In the genomic region with DNA sequence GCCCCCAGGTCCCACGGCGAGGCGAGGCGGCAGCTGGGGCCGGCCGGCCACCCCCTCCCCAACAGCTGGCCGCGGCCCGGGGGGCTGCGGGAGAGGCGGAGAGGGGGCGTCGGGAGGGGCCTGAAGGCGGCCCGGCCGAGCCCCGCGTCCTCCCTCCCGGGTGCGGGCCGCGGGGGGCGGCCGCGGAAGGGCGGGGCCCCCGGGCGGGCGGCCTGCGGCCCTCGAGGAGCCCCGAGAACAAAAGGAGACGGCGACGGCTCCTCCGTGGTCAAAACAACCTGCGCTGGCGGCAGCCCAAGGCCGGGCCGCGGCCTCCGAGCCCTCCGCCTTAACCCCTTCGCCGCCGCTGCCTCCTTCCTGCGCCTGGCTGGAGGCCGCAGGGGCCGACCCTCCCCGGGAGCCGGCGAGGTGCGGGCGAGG, we compare ENCODE assay signal across 9 cellular contexts. TPM values are rescaled to one million over a fixed set of nuclear protein-coding genes. Genes with fewer than 3 reads are reported as not detected.
DNase-seq lines count a peak whose midpoint lies in the region; ATAC-seq, FAIRE-seq and TF ChIP-seq lines count a peak whose summit lies in the region.
"Had no signal": no experiment of that assay in that cellular context is flagged by ENCODE, and none has a peak within 500 bp of the region (broad histone marks: within the 10 kb centered on the region; RNA-seq: fewer than 3 reads in every experiment).

No MANE protein-coding gene starts in this region.

- peak in 1 of 2 experiments; percentile 54; a peak in 2 of 3 replicates for TF ChIP-seq POLR2A in H1 (IDR thresholded peaks at IDR 0.05; ENCODE audit: control extremely low read depth in 1 of 2, low read depth in 2 of 2, low read length in 2 of 2)

- peaks cover 4% of the 10 kb centered on the region in 2 experiments for H4K20me1 ChIP-seq in H1 (replicated peaks in 1 of 2; ENCODE audit: control insufficient read depth in 1 of 2, insufficient read depth in 2 of 2, low read length in 2 of 2)

- intact Hi-C loops in heart right ventricle (cut with DNase I): loop anchor here in 5 of 10 donors (5.0 to 10.0 kb wide), 5 partner anchors 52 to 70 kb away; no protein-coding TSS in a partner anchor
- intact Hi-C loops in Right ventricle myocardium inferior (cut with DNase I): loop anchor here (5.0 kb wide), 1 partner anchor 50 kb away; no protein-coding TSS in a partner anchor

- TF ChIP-seq CTCF in heart right ventricle (IDR thresholded peaks at IDR 0.05) (no peak), H1 (IDR thresholded peaks at IDR 0.05; ENCODE audit: control extremely low read depth in 1 of 3, insufficient read depth in 1 of 3, low read depth in 1 of 3, low read length in 3 of 3) (no peak)

- 1 to 3% methylated on average over 24 to 53 of the region's 54 CpGs for WGBS in heart right ventricle, 2 donors
- WGBS in H1 (ENCODE audit: extremely low coverage in 1 of 2, insufficient coverage in 1 of 2, insufficient read length in 1 of 2, insufficient replicate concordance in 2 of 2, low coverage in 1 of 2, low lambda C conversion rate in 2 of 2, missing lambda C conversion rate in 1 of 2), 2 experiments: 0% methylated on average over 5 of the region's 54 CpGs; no CpG with 5 or more reads in 1 of the 2 experiments

- no peak overlapping the region for H4K5ac ChIP-seq in H1 (ENCODE audit: insufficient read length, low read depth, low read length)

- H3K18ac ChIP-seq in H1 (ENCODE audit: extremely low read depth, low read length): peak overlapping the region; percentile 32; the same call in 1 of the 2 replicates

- H3K9ac ChIP-seq in H1 (replicated peaks in 1 of 4; ENCODE audit: extremely low read depth in 1 of 4, low read depth in 3 of 4, low read length in 3 of 4) (peak overlapping the region in 1 of 4 experiments; percentile 54; a peak in 1 of 7 replicates), muscle layer of colon (ENCODE audit: low read length) (no peak overlapping the region)

- H3K27ac ChIP-seq in heart right ventricle (peak overlapping the region; percentile 80 to 98 (median 92)), H1 (ENCODE audit: low read depth, low read length) (no peak overlapping the region), muscle layer of colon (ENCODE audit: low read depth, low read length) (no peak overlapping the region)

- H4K8ac ChIP-seq in H1 (ENCODE audit: extremely low read depth, insufficient read depth, low read length): peak overlapping the region; percentile 7; the same call in 1 of the 2 replicates

- CTCF ChIA-PET in H1 (lab: Charles Lee; ENCODE audit: partially characterized antibody): interaction anchor here (1.0 to 1.9 kb wide), 4 partner anchors 8 to 92 kb away, joined by 3 to 6 read pairs (median 4); no protein-coding TSS in a partner anchor

- H3K36me3 ChIP-seq in heart right ventricle (peaks cover 0 to 20% (median 0%) of the 10 kb centered on the region in 9 donors), H1 (ENCODE audit: control insufficient read depth in 2 of 4, insufficient read depth in 4 of 4, low read length in 3 of 4) (no peaks in the 10 kb centered on the region; a peak in 1 of 8 replicates), muscle layer of colon (ENCODE audit: insufficient read depth, low read length) (peaks cover 5% of the 10 kb centered on the region)
- H3K36me3 ChIP-seq: BE2C had no signal

- H3K4me1 ChIP-seq in heart right ventricle (peaks cover 13 to 91% (median 69%) of the 10 kb centered on the region in 9 donors), H1 (replicated peaks in 1 of 4; ENCODE audit: control insufficient read depth in 3 of 4, insufficient read depth in 4 of 4, low read length in 3 of 4) (peaks cover 0 to 21% (median 18%) of the 10 kb centered on the region in 4 experiments; a peak in 6 of 7 replicates), muscle layer of colon (ENCODE audit: insufficient read depth, low read length) (peaks cover 32% of the 10 kb centered on the region)

- FAIRE-seq in H1 (lab: Jason Lieb, UNC): no peak

- H2BK15ac ChIP-seq in H1 (ENCODE audit: low read length): no peak overlapping the region

- no peak overlapping the region for H2AFZ ChIP-seq in H1 (ENCODE audit: low read length)

- H3K56ac ChIP-seq in H1 (replicated peaks; ENCODE audit: insufficient read length, low read depth, low read length): no peak overlapping the region

- POLR2A ChIA-PET in H1 (lab: Charles Lee; ENCODE audit: partially characterized antibody): interaction anchor here (0.9 to 8.5 kb wide), 8 partner anchors 11 to 93 kb away, joined by 3 to 89 read pairs (median 9); a partner anchor contains a TSS

- H3K23me2 ChIP-seq in H1 (ENCODE audit: low read depth, low read length): peaks cover 17% of the 10 kb centered on the region; the same call in 1 of the 2 replicates

- peak in 1 of 2 donors; percentile 57 for DNase-seq in heart right ventricle
- no peak for DNase-seq in Right ventricle myocardium inferior (ENCODE audit: missing footprints)
- peak in 1 of 2 experiments; percentile 84 for DNase-seq in H1 (ENCODE audit: low read depth in 1 of 2, low spot score in 2 of 2)
- DNase-seq in inferior parietal cortex (ENCODE audit: extremely low spot score): no peak
- DNase-seq in dermis blood vessel endothelial cell: no peak
- no peak for DNase-seq in GOT3 (lab: John Stamatoyannopoulos, UW)
- no peak for DNase-seq in COLO829 (ENCODE audit: low spot score)
- DNase-seq: BE2C had no signal

- no peak overlapping the region for H2BK20ac ChIP-seq in H1 (ENCODE audit: low read length)

- H3K9me3 ChIP-seq in heart right ventricle (no peaks in the 10 kb centered on the region), H1 (ENCODE audit: insufficient read depth in 2 of 2, low read depth in 1 of 2, low read length in 1 of 2) (no peaks in the 10 kb centered on the region), muscle layer of colon (ENCODE audit: low read length) (no peaks in the 10 kb centered on the region)
- H3K9me3 ChIP-seq: BE2C had no signal

- no peak overlapping the region for H2BK5ac ChIP-seq in H1 (ENCODE audit: low read depth, low read length)

- peak in 1 of 8 donors; percentile 5 for ATAC-seq in heart right ventricle
- ATAC-seq in Right ventricle myocardium inferior: no peak

- no peak overlapping the region for H3K23ac ChIP-seq in H1 (ENCODE audit: insufficient read length)

- H3K14ac ChIP-seq in H1 (ENCODE audit: insufficient read length): no peak overlapping the region

- H3K4me3 ChIP-seq in heart right ventricle (peak overlapping the region; percentile 62 to 88 (median 79)), H1 (ENCODE audit: extremely low read depth in 1 of 4, insufficient read depth in 2 of 4, low read depth in 3 of 4, low read length in 4 of 4) (peak overlapping the region; percentile 16 to 73 (median 56)), muscle layer of colon (ENCODE audit: low read depth in 1 of 2, low read length in 2 of 2) (peak overlapping the region; percentile 42 to 47)

- H2BK120ac ChIP-seq in H1 (replicated peaks; ENCODE audit: low read depth, low read length): no peak overlapping the region

- no peak overlapping the region for H2AK5ac ChIP-seq in H1 (ENCODE audit: low read depth, low read length)

- peaks cover 0 to 90% (median 0%) of the 10 kb centered on the region in 7 donors for H3K27me3 ChIP-seq in heart right ventricle
- peaks cover 26 to 76% (median 61%) of the 10 kb centered on the region in 4 experiments for H3K27me3 ChIP-seq in H1 (replicated peaks in 1 of 4; ENCODE audit: control insufficient read depth in 3 of 4, extremely low read depth in 1 of 4, insufficient read depth in 3 of 4, low read length in 3 of 4)
- peaks cover 16 to 42% of the 10 kb centered on the region in 2 donors for H3K27me3 ChIP-seq in muscle layer of colon (ENCODE audit: control insufficient read depth in 1 of 2, insufficient read depth in 2 of 2, low read length in 2 of 2)

- H2BK12ac ChIP-seq in H1 (ENCODE audit: low read depth, low read length): no peak overlapping the region

- no peaks in the 10 kb centered on the region for H3K79me2 ChIP-seq in H1 (ENCODE audit: control insufficient read depth in 1 of 2, insufficient read depth in 2 of 2, low read length in 2 of 2)

- TF ChIP-seq RAD21 in H1 (IDR thresholded peaks at IDR 0.05 in 1 of 2, conservative IDR thresholded peaks at IDR 0.05 in 1 of 2; ENCODE audit: low read depth in 2 of 2, low read length in 2 of 2): no peak; a peak in 1 of 4 replicates

- no peak for TF ChIP-seq EP300 in H1 (IDR thresholded peaks at IDR 0.05; ENCODE audit: borderline replicate concordance in 1 of 2, low read depth in 2 of 2, low read length in 2 of 2)

- no peak overlapping the region for H3K4ac ChIP-seq in H1 (replicated peaks; ENCODE audit: insufficient read length, low read depth, low read length)

- peak overlapping the region; percentile 82 to 83 for H3K4me2 ChIP-seq in H1 (ENCODE audit: insufficient read depth in 1 of 2, low read depth in 2 of 2, low read length in 2 of 2)

- no peak overlapping the region for H4K91ac ChIP-seq in H1 (replicated peaks; ENCODE audit: insufficient read length, low read length)

- no peaks in the 10 kb centered on the region for H3K79me1 ChIP-seq in H1 (ENCODE audit: low read depth, low read length)

TF ChIP-seq in H1, 55 proteins besides CTCF, POLR2A, EP300 and RAD21:
- TF ChIP-seq TAF1 (IDR thresholded peaks at IDR 0.05; ENCODE audit: low read depth, low read length): peak; percentile 28; the same call in 1 of the 2 replicates
- TF ChIP-seq TEAD4 (IDR thresholded peaks at IDR 0.05; ENCODE audit: low read depth, low read length): no peak
- no peak for TF ChIP-seq JUND (IDR thresholded peaks at IDR 0.05; ENCODE audit: low read length)
- 0 out of 2 replicates have a peak, but pooled peaks have one; percentile 11 for TF ChIP-seq YY1 (IDR thresholded peaks at IDR 0.05; ENCODE audit: low read depth, low read length)
- peak; percentile 24; the same call in 1 of the 2 replicates for TF ChIP-seq PHF8 (conservative IDR thresholded peaks at IDR 0.05; ENCODE audit: low read depth, low read length)
- TF ChIP-seq, protein P1, sequence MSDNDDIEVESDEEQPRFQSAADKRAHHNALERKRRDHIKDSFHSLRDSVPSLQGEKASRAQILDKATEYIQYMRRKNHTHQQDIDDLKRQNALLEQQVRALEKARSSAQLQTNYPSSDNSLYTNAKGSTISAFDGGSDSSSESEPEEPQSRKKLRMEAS (IDR thresholded peaks at IDR 0.05): 0 out of 2 replicates have a peak, but pooled peaks have one; percentile 22

RNA-seq across cellular contexts. Expression of a gene that starts 2.4 kb away (rescaled TPM):
- 10 to 100 TPM in 9 of 10 donors, 1 to 10 TPM in 1; 9.9 to 45.6 (median 18.5) TPM for total RNA-seq in heart right ventricle
- polyA plus RNA-seq in heart right ventricle: 10 to 100 TPM; 14.5 to 19.1 TPM
- 19.7 TPM for total RNA-seq in Right ventricle myocardium inferior
- total RNA-seq in H1 (2021; fragmentation: NEBNext Ultra II Directional; extraction: Animal tissue kit (Norgen Biotek cat#: 25700)): 8.5 and 9.6 TPM in 2 replicates
- 3.9 and 5.5 TPM in 2 replicates for polyA plus RNA-seq in H1 (2011; rRNA removed)
- polyA plus RNA-seq in H1 (2011; cell fraction: cytosol; rRNA removed): 6.1 TPM
- 10.9 TPM for polyA plus RNA-seq in H1 (2011; cell fraction: nucleus; rRNA removed)
- polyA plus RNA-seq in H1 (2012, experiment 1 of 2): 2.6 to 3.9 TPM (median 3.8 TPM) in 4 replicates
- 4.1 TPM for polyA plus RNA-seq in H1 (2012, experiment 2 of 2)
- 4.9 TPM for polyA plus RNA-seq in H1 (2013, experiment 1 of 2)
- polyA plus RNA-seq in H1 (2013, experiment 2 of 2): 6.0 TPM
- 3.0 and 5.3 TPM in 2 replicates for polyA minus RNA-seq in H1 (2011; rRNA and poly(A)+ RNA removed)
- polyA minus RNA-seq in H1 (2011; cell fraction: cytosol; rRNA and poly(A)+ RNA removed): 5.7 TPM
- 3.5 TPM for polyA minus RNA-seq in H1 (2011; cell fraction: nucleus; rRNA and poly(A)+ RNA removed)
- total RNA-seq in dermis blood vessel endothelial cell: 75.7 and 80.1 TPM in 2 replicates

Comparison
In these comparisons a context has a peak if more than half of its experiments do, and no peak if none do; other contexts are left out.
1. H3K27ac ChIP-seq: peak in heart right ventricle (10 of 10); none in H1 (single experiment) and muscle layer of colon (single experiment).
2. Peak in every context shown above with its lines, with median percentiles within 50 percentile points of each other: H3K4me3 ChIP-seq.